In genomic region chr7:52911795-52912194, GRCh38 we compare ENCODE assay signal across 22 cellular contexts.
A peak's percentile ranks its signal among the peaks of the same experiment; 100 is the strongest.
DNase-seq lines count a peak whose midpoint lies in the region; ATAC-seq and TF ChIP-seq lines count a peak whose summit lies in the region.
"Had no signal": no experiment of that assay in that cellular context is flagged by ENCODE, and none has a peak within 500 bp of the region (broad histone marks: within the 10 kb centered on the region; RNA-seq: fewer than 3 reads in every experiment).

No MANE protein-coding gene starts in this region.

- H2BK120ac ChIP-seq in neuronal stem cell (ENCODE audit: low read depth, low read length): no peak overlapping the region

- peak overlapping the region; percentile 53 for H2BK5ac ChIP-seq in neuronal stem cell (ENCODE audit: low read length)

- H3K36me3 ChIP-seq in OCI-LY1 (ENCODE audit: insufficient read depth, low read length) (no peaks in the 10 kb centered on the region), neuronal stem cell (replicated peaks in 1 of 2; ENCODE audit: control insufficient read depth in 2 of 2, insufficient read depth in 2 of 2, low read length in 2 of 2) (no peaks in the 10 kb centered on the region), osteoblast (ENCODE audit: insufficient read depth, low read length) (no peaks in the 10 kb centered on the region)
- H3K36me3 ChIP-seq: BE2C, BLaER1 had no signal

- H3K9ac ChIP-seq in OCI-LY1 (ENCODE audit: low read length) (no peak overlapping the region), neuronal stem cell (ENCODE audit: low read depth, low read length, poor library complexity) (no peak overlapping the region)
- H3K9ac ChIP-seq: BLaER1 had no signal

- no peak overlapping the region for H3K18ac ChIP-seq in neuronal stem cell (ENCODE audit: low read length)

- no peaks in the 10 kb centered on the region for H3F3A ChIP-seq in OCI-LY1 (ENCODE audit: insufficient read depth, low read length)

- WGBS in neuronal stem cell (ENCODE audit: extremely low coverage in 2 of 2, insufficient read length in 2 of 2, insufficient replicate concordance in 1 of 2), 2 donors: no CpG with 5 or more reads among the region's 10 CpGs

- H3K4me1 ChIP-seq in OCI-LY1 (ENCODE audit: insufficient read depth, low read length, severe bottlenecking) (peaks cover 20% of the 10 kb centered on the region), neuronal stem cell (ENCODE audit: control insufficient read depth in 2 of 2, insufficient read depth in 1 of 2, low read depth in 1 of 2, low read length in 2 of 2) (no peaks in the 10 kb centered on the region), osteoblast (ENCODE audit: insufficient read depth, low read length) (no peaks in the 10 kb centered on the region)
- H3K4me1 ChIP-seq: BE2C, BLaER1 had no signal

- H3K9me3 ChIP-seq in OCI-LY1 (ENCODE audit: low read length) (peaks cover 13% of the 10 kb centered on the region), neuronal stem cell (replicated peaks in 1 of 2; ENCODE audit: control insufficient read depth in 2 of 2, insufficient read depth in 1 of 2, low read depth in 1 of 2, low read length in 2 of 2) (peaks cover 6% of the 10 kb centered on the region in 2 donors), osteoblast (ENCODE audit: low read depth, low read length) (peaks cover 5% of the 10 kb centered on the region)
- H3K9me3 ChIP-seq: BE2C had no signal

- H2BK15ac ChIP-seq in neuronal stem cell (ENCODE audit: low read length): no peak overlapping the region

- TF ChIP-seq CTCF in OCI-LY1 (IDR thresholded peaks at IDR 0.05; ENCODE audit: low read length): no peak
- no peak for TF ChIP-seq CTCF in osteoblast (IDR thresholded peaks at IDR 0.05; ENCODE audit: extremely low read depth, low read depth, low read length)

- H3K79me2 ChIP-seq in OCI-LY1 (ENCODE audit: insufficient read depth, low read length) (no peaks in the 10 kb centered on the region), osteoblast (ENCODE audit: insufficient read depth, low read length) (no peaks in the 10 kb centered on the region)

- H3K79me1 ChIP-seq in neuronal stem cell (ENCODE audit: low read depth, low read length): no peaks in the 10 kb centered on the region

- H3K27me3 ChIP-seq in OCI-LY1 (ENCODE audit: insufficient read depth, low read length) (no peaks in the 10 kb centered on the region), neuronal stem cell (ENCODE audit: control insufficient read depth in 3 of 3, insufficient read depth in 3 of 3, low read depth in 1 of 3, low read length in 3 of 3) (no peaks in the 10 kb centered on the region), osteoblast (ENCODE audit: insufficient read depth, low read length) (no peaks in the 10 kb centered on the region)
- H3K27me3 ChIP-seq: BE2C, BLaER1 had no signal

- no peak overlapping the region for H4K91ac ChIP-seq in neuronal stem cell (ENCODE audit: low read depth, low read length, poor library complexity)

- H3K23ac ChIP-seq in neuronal stem cell (ENCODE audit: low read depth, low read length, poor library complexity): no peak overlapping the region

- ATAC-seq in GM21423 (IDR thresholded peaks at IDR 0.05; ENCODE audit: unreplicated experiment) (no peak), GM19023 (IDR thresholded peaks at IDR 0.05; ENCODE audit: unreplicated experiment) (no peak)
- ATAC-seq: GM12878 had no signal

- H2AFZ ChIP-seq in OCI-LY1 (ENCODE audit: low read length) (no peak overlapping the region), neuronal stem cell (ENCODE audit: low read length) (no peak overlapping the region), osteoblast (ENCODE audit: low read length) (no peak overlapping the region)

- peak overlapping the region; percentile 5 for H3K4me3 ChIP-seq in OCI-LY1 (ENCODE audit: low read depth, low read length, poor library complexity, severe bottlenecking)
- H3K4me3 ChIP-seq in neuronal stem cell (ENCODE audit: low read length in 2 of 2): no peak overlapping the region
- H3K4me3 ChIP-seq in osteoblast (ENCODE audit: insufficient read depth, low read length): no peak overlapping the region
- H3K4me3 ChIP-seq: BLaER1, GM12878 had no signal

- H4K8ac ChIP-seq in neuronal stem cell (ENCODE audit: low read depth, low read length): no peak overlapping the region

- H3K27ac ChIP-seq in OCI-LY1 (ENCODE audit: low read depth, low read length, poor library complexity, severe bottlenecking) (peak overlapping the region; percentile 49), neuronal stem cell (replicated peaks; ENCODE audit: low read length) (no peak overlapping the region), osteoblast (ENCODE audit: low read depth, low read length) (no peak overlapping the region)
- H3K27ac ChIP-seq: BLaER1 had no signal

- H2BK12ac ChIP-seq in neuronal stem cell (ENCODE audit: low read length): no peak overlapping the region

- no peaks in the 10 kb centered on the region for H4K20me1 ChIP-seq in OCI-LY1 (ENCODE audit: insufficient read depth, low read length)
- H4K20me1 ChIP-seq in osteoblast (ENCODE audit: insufficient read depth, low read length): no peaks in the 10 kb centered on the region
- H4K20me1 ChIP-seq: BLaER1 had no signal

- no peaks in the 10 kb centered on the region for H3K9me2 ChIP-seq in OCI-LY1 (ENCODE audit: low read depth, low read length)

- no peak overlapping the region for H3K4ac ChIP-seq in neuronal stem cell (ENCODE audit: low read length)

- H3K4me2 ChIP-seq in OCI-LY1 (ENCODE audit: low read length) (peak overlapping the region; percentile 1; the same call in 1 of the 2 replicates), neuronal stem cell (ENCODE audit: insufficient read depth, low read length, poor library complexity, severe bottlenecking) (no peak overlapping the region), osteoblast (ENCODE audit: insufficient read depth, low read length) (no peak overlapping the region)
- H3K4me2 ChIP-seq: BLaER1 had no signal

- DNase-seq in neuronal stem cell (ENCODE audit: low spot score) (no peak), osteoblast (ENCODE audit: insufficient read length, low spot score, missing footprints) (no peak)
- DNase-seq: 8988T; ACHN; BE2C; C1 segment of cervical spinal cord; CD4-positive, alpha-beta memory T cell; CD4-positive, CD25-positive, alpha-beta regulatory T cell; CD8-positive, alpha-beta memory T cell; COR-L47; DMS 273 treated with DMSO at 0.1 percent for 48 hours; DMS153; DMS53; DMS79; DND-41; EL; GDM1 had no signal

- peak overlapping the region; percentile 84 for H3K14ac ChIP-seq in neuronal stem cell (ENCODE audit: low read length)

- H2AK5ac ChIP-seq in neuronal stem cell (ENCODE audit: low read depth, low read length): peak overlapping the region; percentile 90
